In genomic region chr3:63193647-63194046, GRCh38 we compare ENCODE assay signal across 8 cellular contexts.
DNase-seq lines count a peak whose midpoint lies in the region; ATAC-seq, FAIRE-seq and TF ChIP-seq lines count a peak whose summit lies in the region.

No MANE protein-coding gene starts in this region.

- H3K36me3 ChIP-seq in vagina = no peaks in the 10 kb centered on the region

- H3K4me3 ChIP-seq in LNCaP clone FGC (ENCODE audit: low read depth, low read length) = no peak overlapping the region
- H3K4me3 ChIP-seq in vagina = no peak overlapping the region

- TF ChIP-seq POLR2A in GM12891 (IDR thresholded peaks at IDR 0.05; ENCODE audit: low read depth, low read length) = no peak
- TF ChIP-seq POLR2A in vagina (IDR thresholded peaks at IDR 0.05) = no peak

- no peaks in the 10 kb centered on the region for H3K27me3 ChIP-seq in vagina

- peak; percentile 66 for TF ChIP-seq CTCF in LNCaP clone FGC (IDR thresholded peaks at IDR 0.05; ENCODE audit: control insufficient read depth, extremely low read depth, insufficient read depth)
- TF ChIP-seq CTCF in WTC11 (IDR thresholded peaks at IDR 0.05) = peak; percentile 46; the same call in 1 of the 2 replicates
- no peak for TF ChIP-seq CTCF in vagina (IDR thresholded peaks at IDR 0.05)

- H3K4me1 Mint-ChIP-seq in WTC11 = peaks cover 9% of the 10 kb centered on the region

- H3K9me3 Mint-ChIP-seq in WTC11 = no peaks in the 10 kb centered on the region

- no peaks in the 10 kb centered on the region for H3K27me3 Mint-ChIP-seq in WTC11 (ENCODE audit: low read depth)

- H3K9me3 ChIP-seq in vagina = no peaks in the 10 kb centered on the region

- H3K4me3 Mint-ChIP-seq in WTC11 = no peak overlapping the region

- FAIRE-seq in GM12891 (lab: Jason Lieb, UNC) = no peak

- DNase-seq in D341Med (ENCODE audit: low spot score) (peak; percentile 46), LNCaP clone FGC (ENCODE audit: low read depth) (no peak), WTC11 (ENCODE audit: low spot score) (no peak), left kidney (ENCODE audit: low read depth, low spot score) (peak; percentile 58), GM12891 (ENCODE audit: insufficient read length, low spot score) (no peak), vagina (ENCODE audit: extremely low spot score in 2 of 2) (no peak), SHP77 treated with DMSO at 0.1 percent for 48 hours (lab: John Stamatoyannopoulos, UW) (no peak)

- H3K36me3 Mint-ChIP-seq in WTC11 = no peaks in the 10 kb centered on the region

- H3K27ac Mint-ChIP-seq in WTC11 = no peak overlapping the region

- CTCF ChIA-PET in WTC11 (lab: Charles Lee) = interaction anchor here (0.6 to 4.5 kb wide), 10 partner anchors 98 to 566 kb away, joined by 3 to 35 read pairs (median 3); partner anchors contain the start of gene CADPS

- no peaks in the 10 kb centered on the region for H3K4me1 ChIP-seq in vagina

- no peak overlapping the region for H3K27ac ChIP-seq in vagina

- peak; percentile 67 for ATAC-seq in WTC11
- ATAC-seq in GM21367 (IDR thresholded peaks at IDR 0.05; ENCODE audit: unreplicated experiment) = no peak

- intact Hi-C loops in vagina (cut with DNase I) = no loop called here

- POLR2A ChIA-PET in WTC11 (lab: Charles Lee) = no interaction called here

TF ChIP-seq in WTC11, 78 proteins besides CTCF, POLR2A, EP300 and RAD21 (continues in another document):
- TF ChIP-seq NR1H2 (CRISPR knock-in tag; IDR thresholded peaks at IDR 0.05) (no peak), ZNF425 (CRISPR knock-in tag; conservative IDR thresholded peaks at IDR 0.05) (no peak), ZNF512 (CRISPR knock-in tag; IDR thresholded peaks at IDR 0.05; ENCODE audit: borderline replicate concordance) (no peak)

TF ChIP-seq in GM12891, 5 proteins besides CTCF, POLR2A, EP300 and RAD21:
- no peak for TF ChIP-seq PAX5 (IDR thresholded peaks at IDR 0.05; ENCODE audit: insufficient read depth, low read length, severe bottlenecking)
- no peak for TF ChIP-seq SPI1 (IDR thresholded peaks at IDR 0.05; ENCODE audit: low read depth, low read length)
- TF ChIP-seq POLR2AphosphoS5 (IDR thresholded peaks at IDR 0.05; ENCODE audit: low read depth, low read length) = no peak
- no peak for TF ChIP-seq TAF1 (IDR thresholded peaks at IDR 0.05; ENCODE audit: low read depth, low read length)
- TF ChIP-seq POU2F2 (IDR thresholded peaks at IDR 0.05; ENCODE audit: low read depth, low read length) = no peak

Comparison
In these comparisons a context has a peak if more than half of its experiments do, and no peak if none do; other contexts are left out.
1. DNase-seq: peak in D341Med (single experiment) and left kidney (single experiment); none in LNCaP clone FGC (single experiment), WTC11 (single experiment), GM12891 (single experiment), vagina (0 of 2) and SHP77 treated with DMSO at 0.1 percent for 48 hours (single experiment).
2. CTCF ChIP-seq: peak in LNCaP clone FGC (single experiment) and WTC11 (single experiment); none in vagina (0 of 3).